ENCODE assay signal across 10 cellular contexts in genomic region chr20:7610681-7611080, GRCh38.
"Had no signal": no experiment of that assay in that cellular context is flagged by ENCODE, and none has a peak within 500 bp of the region (broad histone marks: within the 10 kb centered on the region; RNA-seq: fewer than 3 reads in every experiment).

No MANE protein-coding gene starts in this region.

- DNase-seq: H7, HFFc6, KBM-7 had no signal

- H3K9ac ChIP-seq: KMS-11 had no signal

- H3K27ac ChIP-seq: HL-60, KMS-11 had no signal

- H2AFZ ChIP-seq: GM23338 had no signal

- ATAC-seq: GM23338, HCT116, HepG2 had no signal

- H3K4me3 ChIP-seq: GM23338, HAP-1 had no signal

- H3K4me2 ChIP-seq: GM23338, KMS-11 had no signal

- H3K9me3 ChIP-seq: HAP-1 had no signal

- FAIRE-seq: H1, HepG2 had no signal

- H3K36me3 ChIP-seq: HAP-1 had no signal

- H3K4me1 ChIP-seq: HAP-1 had no signal
